ENCODE assay signal across 8 cellular contexts in the genomic region with DNA sequence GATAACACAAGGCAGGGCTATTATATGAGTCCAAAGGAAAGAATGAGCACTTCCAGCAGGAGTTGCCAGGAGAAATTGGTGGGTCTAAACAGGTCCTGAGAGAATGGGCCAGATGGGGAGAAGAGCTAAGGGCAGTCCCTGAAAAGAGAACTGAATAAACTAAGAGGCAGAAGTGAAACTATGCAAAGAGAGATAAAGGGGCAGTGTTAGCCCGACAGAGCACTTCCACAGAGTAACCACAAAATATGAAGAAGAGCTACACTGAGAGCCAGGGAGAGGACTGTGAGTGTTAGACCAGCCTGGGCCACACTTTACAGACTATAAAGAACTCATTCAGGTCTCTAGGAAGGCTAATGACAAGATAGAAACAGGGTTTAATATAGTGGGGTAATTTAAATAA. TPM values are rescaled to one million over a fixed set of nuclear protein-coding genes. Genes with fewer than 3 reads are reported as not detected.
A peak's percentile ranks its signal among the peaks of the same experiment; 100 is the strongest.
DNase-seq lines count a peak whose midpoint lies in the region; ATAC-seq and TF ChIP-seq lines count a peak whose summit lies in the region.

No MANE protein-coding gene starts in this region.

- peaks cover 11% of the 10 kb centered on the region; the same call in 1 of the 2 replicates for H4K20me1 ChIP-seq in OCI-LY7 (ENCODE audit: insufficient read depth, low read length)

- WGBS in aorta, 2 donors, result 46 to 49% methylated on average over 1 of the region's 1 CpG

- H3K4me3 Mint-ChIP-seq in naive thymus-derived CD4-positive, alpha-beta T cell, result no peak overlapping the region
- H3K4me3 Mint-ChIP-seq in activated T-cell treated with anti-CD3 and anti-CD28 coated beads, Interleukin-2, amount 50 U/mL, for 4 hours, result no peak overlapping the region

- no peak for TF ChIP-seq CTCF in OCI-LY7 (conservative IDR thresholded peaks at IDR 0.05; ENCODE audit: low read length)

- no TSS peak for BruUV-seq in OCI-LY7 (replicated peaks; lab: Mats Ljungman, UMichigan)

- POLR2A ChIA-PET in OCI-LY7 (lab: Charles Lee), result interaction anchor here (0.5 to 1.0 kb wide), 4 partner anchors 9 to 696 kb away, joined by 3 to 5 read pairs (median 4); no protein-coding TSS in a partner anchor
- POLR2A ChIA-PET in naive thymus-derived CD4-positive, alpha-beta T cell (lab: Charles Lee), result no interaction called here

- H3K79me2 ChIP-seq in OCI-LY7 (ENCODE audit: insufficient read depth, low read depth, low read length), result no peaks in the 10 kb centered on the region

- intact Hi-C loops in OCI-LY7 (cut with micrococcal nuclease; ENCODE audit: unreplicated experiment) (loop anchor here (5.0 kb wide), 1 partner anchor 44 kb away; a partner anchor contains a TSS), aorta (cut with DNase I) (no loop called here)
- intact Hi-C loops in naive thymus-derived CD4-positive, alpha-beta T cell (cut with micrococcal nuclease), result no loop called here

- ATAC-seq in GM18909 (IDR thresholded peaks at IDR 0.05; ENCODE audit: poor library complexity, unreplicated experiment) (peak; percentile 99), HG02884 (IDR thresholded peaks at IDR 0.05; ENCODE audit: unreplicated experiment) (peak; percentile 98), aorta (ENCODE audit: low FRiP score) (no peak)
- ATAC-seq in naive thymus-derived CD4-positive, alpha-beta T cell, result peak; percentile 84
- no peak for ATAC-seq in activated T-cell treated with anti-CD3 and anti-CD28 coated beads, Interleukin-2, amount 50 U/mL, for 4 hours

- CTCF ChIA-PET in OCI-LY7 (lab: Charles Lee; ENCODE audit: unreplicated experiment), result no interaction called here
- CTCF ChIA-PET in naive thymus-derived CD4-positive, alpha-beta T cell (lab: Charles Lee), result no interaction called here

- H3K4me1 ChIP-seq in OCI-LY7 (ENCODE audit: insufficient read depth, low read length, poor library complexity, severe bottlenecking), result peaks cover 16% of the 10 kb centered on the region
- no peaks in the 10 kb centered on the region for H3K4me1 ChIP-seq in naive thymus-derived CD4-positive, alpha-beta T cell (ENCODE audit: control insufficient read depth in 2 of 2, insufficient read depth in 2 of 2, low read length in 2 of 2)
- peaks cover 0 to 2% of the 10 kb centered on the region in 2 donors for H3K4me1 ChIP-seq in aorta (ENCODE audit: control insufficient read depth in 1 of 2, insufficient read depth in 2 of 2, low read length in 2 of 2)

- H3K27me3 Mint-ChIP-seq in naive thymus-derived CD4-positive, alpha-beta T cell, result no peaks in the 10 kb centered on the region
- H3K27me3 Mint-ChIP-seq in activated T-cell treated with anti-CD3 and anti-CD28 coated beads, Interleukin-2, amount 50 U/mL, for 4 hours (ENCODE audit: low read depth), result no peaks in the 10 kb centered on the region

- H3K36me3 Mint-ChIP-seq in naive thymus-derived CD4-positive, alpha-beta T cell, result peaks cover 5 to 25% (median 17%) of the 10 kb centered on the region in 5 donors
- peaks cover 15% of the 10 kb centered on the region for H3K36me3 Mint-ChIP-seq in activated T-cell treated with anti-CD3 and anti-CD28 coated beads, Interleukin-2, amount 50 U/mL, for 4 hours (ENCODE audit: insufficient read depth)

- H3K9me3 Mint-ChIP-seq in naive thymus-derived CD4-positive, alpha-beta T cell, result no peaks in the 10 kb centered on the region
- H3K9me3 Mint-ChIP-seq in activated T-cell treated with anti-CD3 and anti-CD28 coated beads, Interleukin-2, amount 50 U/mL, for 4 hours, result no peaks in the 10 kb centered on the region

- no peaks in the 10 kb centered on the region for H3K27me3 ChIP-seq in naive thymus-derived CD4-positive, alpha-beta T cell (ENCODE audit: control insufficient read depth in 2 of 2, insufficient read depth in 2 of 2, low read length in 2 of 2)
- no peaks in the 10 kb centered on the region for H3K27me3 ChIP-seq in aorta (ENCODE audit: control insufficient read depth in 1 of 2, insufficient read depth in 2 of 2, low read length in 1 of 2)

- H3K27ac ChIP-seq in OCI-LY7 (ENCODE audit: low read depth, low read length, poor library complexity, severe bottlenecking) (no peak overlapping the region), aorta (ENCODE audit: low read depth in 1 of 2, low read length in 2 of 2) (no peak overlapping the region)
- H3K27ac ChIP-seq in naive thymus-derived CD4-positive, alpha-beta T cell (ENCODE audit: low read depth, low read length), result no peak overlapping the region

- H3K9me3 ChIP-seq in OCI-LY7 (ENCODE audit: low read length) (no peaks in the 10 kb centered on the region), aorta (ENCODE audit: control insufficient read depth, low read length) (no peaks in the 10 kb centered on the region)
- H3K9me3 ChIP-seq in naive thymus-derived CD4-positive, alpha-beta T cell (ENCODE audit: control insufficient read depth in 2 of 3, low read length in 3 of 3), result no peaks in the 10 kb centered on the region

- no peaks in the 10 kb centered on the region for H3K9me2 ChIP-seq in OCI-LY7 (ENCODE audit: insufficient read depth, low read length)

- H3K36me3 ChIP-seq in OCI-LY7 (ENCODE audit: insufficient read depth, low read length), result no peaks in the 10 kb centered on the region
- no peaks in the 10 kb centered on the region for H3K36me3 ChIP-seq in naive thymus-derived CD4-positive, alpha-beta T cell (ENCODE audit: control insufficient read depth in 2 of 3, insufficient read depth in 3 of 3, low read length in 3 of 3)
- H3K36me3 ChIP-seq in aorta (ENCODE audit: control insufficient read depth in 1 of 2, insufficient read depth in 2 of 2, low read length in 1 of 2), result no peaks in the 10 kb centered on the region

- H3K4me2 ChIP-seq in OCI-LY7 (ENCODE audit: low read length), result 0 out of 2 replicates have a peak overlapping the region, but pooled peaks have one; percentile 28

- H3K27ac Mint-ChIP-seq in naive thymus-derived CD4-positive, alpha-beta T cell, result peak overlapping the region in 3 of 9 donors; percentile 37 to 60 (median 56)

- DNase-seq in OCI-LY7 (ENCODE audit: low spot score) (peak; percentile 69), NCI-H69 (lab: John Stamatoyannopoulos, UW) (no peak), aorta (no peak), dedifferentiated amniotic fluid mesenchymal stem cell (ENCODE audit: extremely low spot score) (no peak)
- no peak for DNase-seq in naive thymus-derived CD4-positive, alpha-beta T cell
- no peak for DNase-seq in activated T-cell treated with anti-CD3 and anti-CD28 coated beads, Interleukin-2, amount 50 U/mL, for 4 hours

- H2AFZ ChIP-seq in OCI-LY7 (ENCODE audit: low read length), result no peak overlapping the region

- H3K4me3 ChIP-seq in OCI-LY7 (ENCODE audit: low read depth, low read length, poor library complexity, severe bottlenecking) (no peak overlapping the region), aorta (ENCODE audit: low read length in 2 of 2) (no peak overlapping the region)
- H3K4me3 ChIP-seq in naive thymus-derived CD4-positive, alpha-beta T cell (ENCODE audit: low read length), result no peak overlapping the region

- peaks cover 21 to 59% (median 52%) of the 10 kb centered on the region in 7 donors for H3K4me1 Mint-ChIP-seq in naive thymus-derived CD4-positive, alpha-beta T cell
- peaks cover 27% of the 10 kb centered on the region for H3K4me1 Mint-ChIP-seq in activated T-cell treated with anti-CD3 and anti-CD28 coated beads, Interleukin-2, amount 50 U/mL, for 4 hours (ENCODE audit: low read depth)

RNA-seq across cellular contexts. Expression of a gene that starts 43.8 kb away (rescaled TPM):
- 9.1 TPM in 2 replicates for total RNA-seq in OCI-LY7 (2014; rRNA removed; shearing (Covaris generic))
- 17.8 and 20.2 TPM in 2 replicates for total RNA-seq in OCI-LY7 (2022)
- 10 to 100 TPM; 27.5 to 45.4 (median 35.1) TPM for total RNA-seq in naive thymus-derived CD4-positive, alpha-beta T cell
- 1 to 10 TPM; 6.7 to 9.1 TPM for polyA plus RNA-seq in naive thymus-derived CD4-positive, alpha-beta T cell
- total RNA-seq in activated T-cell treated with anti-CD3 and anti-CD28 coated beads, Interleukin-2, amount 50 U/mL, for 4 hours, result 1 to 10 TPM; 5.9 to 8.3 (median 7.2) TPM
- 10 to 100 TPM; 34.8 to 62.3 TPM for total RNA-seq in aorta
- 1 to 10 TPM; 2.2 to 3.5 TPM for polyA plus RNA-seq in aorta

Comparison
In these comparisons a context has a peak if more than half of its experiments do, and no peak if none do; other contexts are left out.
1. ATAC-seq: peak in GM18909 (single experiment), HG02884 (single experiment) and naive thymus-derived CD4-positive, alpha-beta T cell (single experiment); none in activated T-cell treated with anti-CD3 and anti-CD28 coated beads, Interleukin-2, amount 50 U/mL, for 4 hours (0 of 2) and aorta (single experiment).